ENCODE assay signal across 28 cellular contexts in genomic region chr2:10772868-10773215, GRCh38. TPM values are rescaled to one million over a fixed set of nuclear protein-coding genes. Genes with fewer than 3 reads are reported as not detected.
"Had no signal": no experiment of that assay in that cellular context is flagged by ENCODE, and none has a peak within 500 bp of the region (broad histone marks: within the 10 kb centered on the region; RNA-seq: fewer than 3 reads in every experiment).

No MANE protein-coding gene starts in this region.

- H3K9me3 Mint-ChIP-seq: activated CD4-positive, alpha-beta memory T cell treated with anti-CD3 and anti-CD28 coated beads for 36 hours; activated naive CD4-positive, alpha-beta T cell treated with anti-CD3 and anti-CD28 coated beads, Interleukin-2, amount 50 U/mL, for 72 hours; effector memory CD8-positive, alpha-beta T cell; naive thymus-derived CD4-positive, alpha-beta T cell; stimulated activated naive B cell treated with anti-CD40 and anti-IgM and Interleukin-4, amounts not matched to agents 10 μg/mL and 1 μg/mL and 100 μg/mL, for 72 hours; type B pancreatic cell had no signal

- H3K4me1 ChIP-seq: ascending aorta, pancreas had no signal

- H3K27ac Mint-ChIP-seq: activated CD4-positive, alpha-beta memory T cell treated with anti-CD3 and anti-CD28 coated beads for 36 hours; type B pancreatic cell had no signal

- H3K9me3 ChIP-seq: adrenal gland, ascending aorta, esophagus muscularis mucosa, neutrophil, pancreas, SJCRH30, testis had no signal

- H3K36me3 ChIP-seq: SJCRH30 had no signal

- H3K27me3 ChIP-seq: adrenal gland, ascending aorta, brain microvascular endothelial cell, esophagus muscularis mucosa, neutrophil, pancreas, testis had no signal

- H3K27me3 Mint-ChIP-seq: activated CD4-positive, alpha-beta memory T cell treated with anti-CD3 and anti-CD28 coated beads for 36 hours; effector memory CD8-positive, alpha-beta T cell; naive thymus-derived CD4-positive, alpha-beta T cell; stimulated activated naive B cell treated with anti-CD40 and anti-IgM and Interleukin-4, amounts not matched to agents 10 μg/mL and 1 μg/mL and 100 μg/mL, for 72 hours; type B pancreatic cell had no signal

- ATAC-seq: activated naive CD4-positive, alpha-beta T cell treated with anti-CD3 and anti-CD28 coated beads, Interleukin-2, amount 50 U/mL, for 72 hours; effector memory CD8-positive, alpha-beta T cell; left cardiac atrium; naive thymus-derived CD4-positive, alpha-beta T cell; pancreas; right cardiac atrium; stimulated activated naive B cell treated with anti-CD40 and anti-IgM and Interleukin-4, amounts not matched to agents 10 μg/mL and 1 μg/mL and 100 μg/mL, for 72 hours had no signal

- H3K36me3 Mint-ChIP-seq: activated CD4-positive, alpha-beta memory T cell treated with anti-CD3 and anti-CD28 coated beads for 36 hours; activated naive CD4-positive, alpha-beta T cell treated with anti-CD3 and anti-CD28 coated beads, Interleukin-2, amount 50 U/mL, for 72 hours had no signal

- FAIRE-seq: colon, frontal cortex, pancreas, small intestine had no signal

- DNase-seq: activated CD4-positive, alpha-beta memory T cell treated with anti-CD3 and anti-CD28 coated beads for 36 hours; activated CD4-positive, alpha-beta T cell treated with anti-CD3 and anti-CD28 coated beads for 48 hours; activated CD4-positive, CD25-positive, alpha-beta regulatory T cell; activated gamma-delta T cell; activated T-cell treated with anti-CD3 and anti-CD28 coated beads, Interleukin-2, amount 50 U/mL, for 48 hours; adrenal gland; brain microvascular endothelial cell; central memory CD4-positive, alpha-beta T cell; effector memory CD8-positive, alpha-beta T cell; hypothalamus; left cardiac atrium; naive thymus-derived CD4-positive, alpha-beta T cell; right cardiac atrium; SJCRH30; small intestine; stimulated activated CD4-positive, alpha-beta T cell treated with anti-CD3 and anti-CD28 coated beads, Interleukin-15, amount 100 ng/mL, for 24 hours; stimulated activated naive B cell treated with anti-CD40 and anti-IgM and Interleukin-4, amounts not matched to agents 10 μg/mL and 1 μg/mL and 100 μg/mL, for 72 hours; testis had no signal

- H3K4me3 Mint-ChIP-seq: activated CD4-positive, alpha-beta memory T cell treated with anti-CD3 and anti-CD28 coated beads for 36 hours; effector memory CD8-positive, alpha-beta T cell; naive thymus-derived CD4-positive, alpha-beta T cell; stimulated activated naive B cell treated with anti-CD40 and anti-IgM and Interleukin-4, amounts not matched to agents 10 μg/mL and 1 μg/mL and 100 μg/mL, for 72 hours; type B pancreatic cell had no signal

- H3K4me3 ChIP-seq: adrenal gland, ascending aorta, esophagus muscularis mucosa, pancreas, SJCRH30, testis had no signal

- H3K27ac ChIP-seq: ascending aorta, brain microvascular endothelial cell, esophagus muscularis mucosa, neutrophil, pancreas, SJCRH30, testis had no signal

RNA-seq across cellular contexts. Expression of gene ATP6V1C2, which starts 51.4 kb away (rescaled TPM):
- total RNA-seq: activated CD4-positive, alpha-beta memory T cell treated with anti-CD3 and anti-CD28 coated beads for 36 hours; naive thymus-derived CD4-positive, alpha-beta T cell; pulmonary artery endothelial cell; T-helper 1 cell treated with Interleukin-12 subunit alpha and Interleukin-12 subunit beta and Interleukin-4 antibody, amounts not matched to agents 30 ng/mL and 1 ng/mL, for 36 hours had no signal
- polyA plus RNA-seq: naive thymus-derived CD4-positive, alpha-beta T cell had no signal
